ENCODE assay signal across 7 cellular contexts in the genomic region with DNA sequence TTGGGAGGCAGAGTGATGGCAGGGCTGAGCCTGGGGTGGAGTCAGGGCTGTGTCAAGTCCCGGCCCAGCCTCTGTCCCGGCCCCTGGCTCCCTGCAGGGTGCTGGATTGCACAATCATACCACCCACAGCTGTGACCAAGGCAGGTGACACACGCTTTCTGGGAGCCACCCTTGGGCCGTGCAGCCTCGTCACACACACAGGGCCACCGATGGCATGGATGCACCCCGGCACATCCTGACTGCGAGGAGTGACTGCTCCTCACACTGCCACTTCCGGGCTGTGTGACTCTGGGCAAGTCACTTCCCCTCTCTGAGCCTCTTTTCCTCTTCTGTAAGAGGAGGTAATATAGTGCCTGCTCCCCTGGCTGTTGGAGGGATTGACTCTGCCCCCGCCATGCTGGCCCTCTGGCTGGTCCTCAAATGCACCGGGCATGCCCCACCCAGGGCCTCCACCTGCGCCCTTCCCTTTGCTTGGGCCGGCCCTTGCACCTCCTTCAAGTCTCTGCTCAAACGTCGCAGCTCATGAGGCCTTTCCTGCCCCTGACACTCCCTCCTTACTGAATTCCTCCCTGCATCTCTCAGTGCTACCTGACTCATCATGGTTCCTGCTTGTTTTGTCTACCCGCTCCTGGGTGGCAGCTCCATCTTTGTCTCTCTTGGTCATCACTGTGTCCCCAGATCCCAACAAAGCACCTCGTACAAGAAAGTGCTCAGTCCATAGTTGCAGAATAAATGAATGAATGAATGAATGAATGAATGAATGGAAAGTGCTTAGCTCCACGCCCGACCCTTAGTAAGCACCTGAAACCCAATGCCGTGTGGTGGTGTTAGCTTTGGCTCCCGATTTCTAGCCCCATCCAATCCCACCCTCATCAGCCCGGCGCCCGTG.
DNase-seq lines count a peak whose midpoint lies in the region; ATAC-seq and TF ChIP-seq lines count a peak whose summit lies in the region.

No MANE protein-coding gene starts in this region.

- H3K9me3 ChIP-seq in heart left ventricle = no peaks in the 10 kb centered on the region

- ATAC-seq in heart left ventricle = peak in 3 of 4 donors; percentile 4 to 37 (median 9)

- 71 to 78% (median 73%) methylated on average over 23 to 24 of the region's 24 CpGs for WGBS in heart left ventricle, 4 donors

- no peak for TF ChIP-seq POLR2A in heart left ventricle (IDR thresholded peaks at IDR 0.05)

- no peaks in the 10 kb centered on the region for H3K36me3 ChIP-seq in heart left ventricle

- intact Hi-C loops in heart left ventricle (cut with DNase I) = loop anchor here in 3 of 10 donors (5.0 to 10.0 kb wide), 3 partner anchors 89 to 171 kb away; a partner anchor contains a TSS

- no peak for TF ChIP-seq CTCF in heart left ventricle (IDR thresholded peaks at IDR 0.05)

- H3K4me1 ChIP-seq in heart left ventricle = peaks cover 0 to 79% (median 23%) of the 10 kb centered on the region in 12 donors

- H3K27ac ChIP-seq in heart left ventricle = peak overlapping the region in 9 of 12 donors; percentile 56 to 86 (median 79)

- peak; percentile 65 for DNase-seq in HS-5 (ENCODE audit: low read depth)
- DNase-seq in SKM-1 treated with dmso at 0.1 percent for 144 hours (lab: John Stamatoyannopoulos, UW; ENCODE audit: unreplicated experiment) = peak; percentile 41
- DNase-seq in heart left ventricle = peak in 3 of 5 donors; percentile 45 to 72 (median 52)
- peak; percentile 78 for DNase-seq in stimulated activated CD8-positive, alpha-beta memory T cell treated with anti-CD3 and anti-CD28 coated beads, Interleukin-4, amount 100 ng/mL, for 48 hours
- DNase-seq in NCI-H2171 (lab: John Stamatoyannopoulos, UW) = no peak
- no peak for DNase-seq in DMS79 (lab: John Stamatoyannopoulos, UW)
- no peak for DNase-seq in GOT3 (lab: John Stamatoyannopoulos, UW)

- H3K4me3 ChIP-seq in heart left ventricle = no peak overlapping the region

- H3K27me3 ChIP-seq in heart left ventricle = no peaks in the 10 kb centered on the region

Comparison
In these comparisons a context has a peak if more than half of its experiments do, and no peak if none do; other contexts are left out.
1. DNase-seq: peak in HS-5 (single experiment), SKM-1 treated with dmso at 0.1 percent for 144 hours (single experiment), heart left ventricle (3 of 5) and stimulated activated CD8-positive, alpha-beta memory T cell treated with anti-CD3 and anti-CD28 coated beads, Interleukin-4, amount 100 ng/mL, for 48 hours (single experiment); none in NCI-H2171 (single experiment), DMS79 (single experiment) and GOT3 (single experiment).